Comparison of ENCODE assay signal across 14 cellular contexts in the genomic region with DNA sequence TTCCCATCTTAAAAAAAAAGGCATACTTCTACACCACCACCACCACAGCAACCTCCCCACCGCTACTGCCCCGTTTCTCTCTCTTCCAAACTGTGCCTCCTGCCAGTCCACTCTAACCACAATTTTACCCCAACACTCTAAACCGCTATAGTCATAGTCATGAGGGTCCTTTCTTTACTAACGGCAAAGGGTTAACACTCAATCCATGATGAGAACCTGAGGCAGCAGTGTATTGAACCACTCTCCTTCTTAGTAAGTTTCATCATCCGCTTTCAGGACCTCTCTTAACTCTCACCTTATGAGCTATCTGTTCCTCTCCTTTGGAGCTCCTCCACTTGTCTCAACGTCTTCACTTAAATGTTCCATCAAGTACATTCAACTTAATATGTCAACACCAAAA.
"Had no signal": no experiment of that assay in that cellular context is flagged by ENCODE, and none has a peak within 500 bp of the region (broad histone marks: within the 10 kb centered on the region; RNA-seq: fewer than 3 reads in every experiment).

No MANE protein-coding gene starts in this region.

- FAIRE-seq: colon, endothelial cell of umbilical vein, islet of Langerhans, small intestine had no signal

- DNase-seq: activated CD4-positive, alpha-beta T cell treated with anti-CD3 and anti-CD28 coated beads, Interleukin-2, amount 10 ng/mL, durations not matched to agents 7 days and 5 days; activated CD8-positive, alpha-beta memory T cell treated with anti-CD3 and anti-CD28 coated beads for 24 hours; activated naive CD4-positive, alpha-beta T cell treated with anti-CD3 and anti-CD28 coated beads for 36 hours; foreskin melanocyte; head of caudate nucleus; mammary epithelial cell; naive thymus-derived CD8-positive, alpha-beta T cell; small intestine; trophoblast cell had no signal

- ATAC-seq: naive thymus-derived CD8-positive, alpha-beta T cell had no signal

- H3K4me3 ChIP-seq: right atrium auricular region had no signal

- H3K27me3 ChIP-seq: neutrophil, right atrium auricular region had no signal
